In genomic region chr11:128482512-128483191, GRCh38 we compare ENCODE assay signal across 7 cellular contexts.
DNase-seq lines count a peak whose midpoint lies in the region; ATAC-seq and TF ChIP-seq lines count a peak whose summit lies in the region.

No MANE protein-coding gene starts in this region.

- peaks cover 7% of the 10 kb centered on the region for H3K4me1 ChIP-seq in urinary bladder (ENCODE audit: insufficient read depth)

- peaks cover 2% of the 10 kb centered on the region for H3K36me3 ChIP-seq in urinary bladder (ENCODE audit: insufficient read depth)

- DNase-seq in T-helper 22 cell (ENCODE audit: low read depth) (peak; percentile 60), Right ventricle myocardium superior (peak; percentile 50), HEK293T (ENCODE audit: extremely low spot score) (no peak), NCI-H526 treated with DMSO at 0.1 percent for 48 hours (lab: John Stamatoyannopoulos, UW) (no peak)

- WGBS in urinary bladder, result 79% methylated on average over 11 of the region's 11 CpGs

- ATAC-seq in GM19043 (IDR thresholded peaks at IDR 0.05; ENCODE audit: low read depth, unreplicated experiment) (peak; percentile 31), HG03039 (IDR thresholded peaks at IDR 0.05; ENCODE audit: unreplicated experiment) (peak; percentile 51), Right ventricle myocardium superior (ENCODE audit: poor library complexity) (peak; percentile 37)

- H3K4me3 ChIP-seq in urinary bladder (ENCODE audit: low read depth, low read length), result no peak overlapping the region

- CTCF ChIA-PET in HEK293T (lab: Yijun Ruan, JAX), result interaction anchor here (1.0 kb wide), 1 partner anchor 325 kb away, joined by 3 read pairs; no protein-coding TSS in a partner anchor

- intact Hi-C loops in Right ventricle myocardium superior (cut with DNase I), result no loop called here

- peak overlapping the region; percentile 53 for H3K27ac ChIP-seq in urinary bladder (ENCODE audit: low read depth)

- POLR2A ChIA-PET in HEK293T (lab: Yijun Ruan, JAX), result no interaction called here

TF ChIP-seq in HEK293T, 16 proteins besides CTCF, POLR2A, EP300 and RAD21:
- TF ChIP-seq ELF4 (IDR thresholded peaks at IDR 0.05) (no peak), ZNF384 (IDR thresholded peaks at IDR 0.05) (no peak), FOXA1 (IDR thresholded peaks at IDR 0.05) (no peak), L3MBTL2 (conservative IDR thresholded peaks at IDR 0.05) (no peak), PKNOX1 (IDR thresholded peaks at IDR 0.05) (no peak), ARNT (IDR thresholded peaks at IDR 0.05) (no peak), FOXK2 (IDR thresholded peaks at IDR 0.05) (no peak), NFRKB (IDR thresholded peaks at IDR 0.05) (no peak), SP1 (IDR thresholded peaks at IDR 0.05) (no peak), SUZ12 (IDR thresholded peaks at IDR 0.05) (no peak)

Comparison
In these comparisons a context has a peak if more than half of its experiments do, and no peak if none do; other contexts are left out.
1. DNase-seq: peak in T-helper 22 cell (single experiment) and Right ventricle myocardium superior (single experiment); none in HEK293T (single experiment) and NCI-H526 treated with DMSO at 0.1 percent for 48 hours (single experiment).
2. Peak in every context shown above with its lines, with median percentiles within 50 percentile points of each other: ATAC-seq.